8 cellular contexts compared by ENCODE assay signal in the genomic region with DNA sequence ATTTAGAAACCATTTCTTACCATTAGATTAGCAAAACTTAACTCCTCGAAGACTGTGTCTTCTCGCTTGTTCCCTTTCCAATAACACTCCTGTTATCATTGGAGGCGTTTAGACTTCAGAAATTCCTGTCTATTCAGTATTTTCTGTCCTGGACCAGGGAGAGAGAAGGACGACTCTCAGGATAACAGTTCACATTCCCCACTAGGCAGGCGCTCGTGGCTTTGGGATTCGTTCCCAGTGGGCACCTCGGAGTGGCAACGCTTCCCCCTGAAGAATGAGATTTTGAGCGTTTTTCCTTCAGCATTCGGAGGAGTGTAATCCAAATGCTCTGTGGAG. TPM values are rescaled to one million over a fixed set of nuclear protein-coding genes. Genes with fewer than 3 reads are reported as not detected.
DNase-seq lines count a peak whose midpoint lies in the region; TF ChIP-seq lines count a peak whose summit lies in the region.

No MANE protein-coding gene starts in this region.

- H3K27ac Mint-ChIP-seq in activated T-helper 1 cell treated with anti-CD3 and anti-CD28 coated beads, Interleukin-12 subunit alpha, Interleukin-12 subunit beta, Interleukin-2, Interleukin-4 antibody, amounts not matched to agents 30 ng/mL and 10 ng/mL and 1 ng/mL, durations not matched to agents 14 hours and 24 hours and 36 hours, result peak overlapping the region; percentile 88

- peak overlapping the region; percentile 36 for H3K27ac ChIP-seq in layer of hippocampus (ENCODE audit: low read depth, low read length)
- peak overlapping the region; percentile 59 to 82 for H3K27ac ChIP-seq in tibial artery

- peaks cover 30% of the 10 kb centered on the region for H3K4me1 Mint-ChIP-seq in activated T-helper 1 cell treated with anti-CD3 and anti-CD28 coated beads, Interleukin-12 subunit alpha, Interleukin-12 subunit beta, Interleukin-2, Interleukin-4 antibody, amounts not matched to agents 30 ng/mL and 10 ng/mL and 1 ng/mL, durations not matched to agents 14 hours and 24 hours and 36 hours (ENCODE audit: low read depth)

- peaks cover 29% of the 10 kb centered on the region for H3K36me3 Mint-ChIP-seq in activated T-helper 1 cell treated with anti-CD3 and anti-CD28 coated beads, Interleukin-12 subunit alpha, Interleukin-12 subunit beta, Interleukin-2, Interleukin-4 antibody, amounts not matched to agents 30 ng/mL and 10 ng/mL and 1 ng/mL, durations not matched to agents 14 hours and 24 hours and 36 hours (ENCODE audit: low read depth)

- no peaks in the 10 kb centered on the region for H3K27me3 Mint-ChIP-seq in activated T-helper 1 cell treated with anti-CD3 and anti-CD28 coated beads, Interleukin-12 subunit alpha, Interleukin-12 subunit beta, Interleukin-2, Interleukin-4 antibody, amounts not matched to agents 30 ng/mL and 10 ng/mL and 1 ng/mL, durations not matched to agents 14 hours and 24 hours and 36 hours (ENCODE audit: insufficient read depth)

- TF ChIP-seq CTCF in AG09309 (IDR thresholded peaks at IDR 0.05; ENCODE audit: control insufficient read depth, insufficient read depth, low read depth, low read length, missing control alignments) (no peak), tibial artery (IDR thresholded peaks at IDR 0.05) (no peak)

- peaks cover 0 to 42% (median 42%) of the 10 kb centered on the region in 3 donors for H3K9me3 ChIP-seq in tibial artery

- peak overlapping the region; percentile 100 for H3K4me3 Mint-ChIP-seq in activated T-helper 1 cell treated with anti-CD3 and anti-CD28 coated beads, Interleukin-12 subunit alpha, Interleukin-12 subunit beta, Interleukin-2, Interleukin-4 antibody, amounts not matched to agents 30 ng/mL and 10 ng/mL and 1 ng/mL, durations not matched to agents 14 hours and 24 hours and 36 hours

- H3K36me3 ChIP-seq in H7 (replicated peaks; ENCODE audit: control insufficient read depth, insufficient read depth, low read length) (peaks cover 4% of the 10 kb centered on the region), tibial artery (peaks cover 30 to 38% (median 38%) of the 10 kb centered on the region in 3 donors)

- H3K9me3 Mint-ChIP-seq in activated T-helper 1 cell treated with anti-CD3 and anti-CD28 coated beads, Interleukin-12 subunit alpha, Interleukin-12 subunit beta, Interleukin-2, Interleukin-4 antibody, amounts not matched to agents 30 ng/mL and 10 ng/mL and 1 ng/mL, durations not matched to agents 14 hours and 24 hours and 36 hours, result peaks cover 33% of the 10 kb centered on the region

- intact Hi-C loops in activated T-helper 1 cell treated with anti-CD3 and anti-CD28 coated beads, Interleukin-12 subunit alpha, Interleukin-12 subunit beta, Interleukin-2, Interleukin-4 antibody, amounts not matched to agents 30 ng/mL and 10 ng/mL and 1 ng/mL, durations not matched to agents 14 hours and 24 hours and 36 hours (cut with micrococcal nuclease), result loop anchor here (1.0 to 5.0 kb wide), 11 partner anchors 18 to 388 kb away; a partner anchor contains a TSS
- intact Hi-C loops in tibial artery (cut with DNase I; ENCODE audit: low total_unique reads), result loop anchor here (10.0 kb wide), 1 partner anchor 52 kb away; a partner anchor contains a TSS

- peaks cover 0 to 20% (median 10%) of the 10 kb centered on the region in 4 donors for H3K4me1 ChIP-seq in tibial artery

- H3K4me3 ChIP-seq in AG09309 (ENCODE audit: control insufficient read depth, low read depth, low read length) (peak overlapping the region; percentile 94), H7 (ENCODE audit: insufficient read depth, low read depth, low read length) (peak overlapping the region; percentile 65), tibial artery (peak overlapping the region; percentile 66 to 83)

- H3K27me3 ChIP-seq in H7 (ENCODE audit: control insufficient read depth, insufficient read depth, low read length) (no peaks in the 10 kb centered on the region), layer of hippocampus (ENCODE audit: control insufficient read depth, insufficient read depth, low read length) (no peaks in the 10 kb centered on the region), tibial artery (no peaks in the 10 kb centered on the region)

- DNase-seq in AG09309 (ENCODE audit: low read depth) (no peak), H7 (no peak), tibial artery (no peak), foreskin melanocyte (no peak), NCI-H748 treated with DMSO at 0.1 percent for 48 hours (lab: John Stamatoyannopoulos, UW) (no peak), cortex of kidney (lab: John Stamatoyannopoulos, UW) (no peak)
- DNase-seq in activated T-helper 1 cell treated with anti-CD3 and anti-CD28 coated beads, Interleukin-12 subunit alpha, Interleukin-12 subunit beta, Interleukin-2, Interleukin-4 antibody, amounts not matched to agents 30 ng/mL and 10 ng/mL and 1 ng/mL, durations not matched to agents 14 hours and 24 hours and 36 hours (ENCODE audit: low spot score), result no peak

RNA-seq across cellular contexts. Expression of a gene that starts 0.4 kb away (rescaled TPM):
- total RNA-seq in H7 (2014; rRNA removed; shearing (Covaris generic)), result 2.4 and 3.8 TPM in 2 replicates
- total RNA-seq in activated T-helper 1 cell treated with anti-CD3 and anti-CD28 coated beads, Interleukin-12 subunit alpha, Interleukin-12 subunit beta, Interleukin-2, Interleukin-4 antibody, amounts not matched to agents 30 ng/mL and 10 ng/mL and 1 ng/mL, durations not matched to agents 14 hours and 24 hours and 36 hours, result 3.8 and 5.0 TPM in 2 replicates

RNA-seq across cellular contexts. Expression of a gene that starts 18.6 kb away (rescaled TPM):
- total RNA-seq in H7 (2014; rRNA removed; shearing (Covaris generic)), result 9.6 and 14.0 TPM in 2 replicates
- total RNA-seq in activated T-helper 1 cell treated with anti-CD3 and anti-CD28 coated beads, Interleukin-12 subunit alpha, Interleukin-12 subunit beta, Interleukin-2, Interleukin-4 antibody, amounts not matched to agents 30 ng/mL and 10 ng/mL and 1 ng/mL, durations not matched to agents 14 hours and 24 hours and 36 hours, result 18.8 and 20.4 TPM in 2 replicates

RNA-seq across cellular contexts. Expression of a gene that starts 28.6 kb away (rescaled TPM):
- 3.5 and 5.5 TPM in 2 replicates for total RNA-seq in H7 (2014; rRNA removed; shearing (Covaris generic))
- total RNA-seq in activated T-helper 1 cell treated with anti-CD3 and anti-CD28 coated beads, Interleukin-12 subunit alpha, Interleukin-12 subunit beta, Interleukin-2, Interleukin-4 antibody, amounts not matched to agents 30 ng/mL and 10 ng/mL and 1 ng/mL, durations not matched to agents 14 hours and 24 hours and 36 hours, result 8.4 and 10.3 TPM in 2 replicates

RNA-seq across cellular contexts. Expression of a gene that starts 40.8 kb away (rescaled TPM):
- 1.3 and 2.0 TPM in 2 replicates for total RNA-seq in H7 (2014; rRNA removed; shearing (Covaris generic))
- total RNA-seq in activated T-helper 1 cell treated with anti-CD3 and anti-CD28 coated beads, Interleukin-12 subunit alpha, Interleukin-12 subunit beta, Interleukin-2, Interleukin-4 antibody, amounts not matched to agents 30 ng/mL and 10 ng/mL and 1 ng/mL, durations not matched to agents 14 hours and 24 hours and 36 hours, result 1.3 and 1.4 TPM in 2 replicates

RNA-seq across cellular contexts. Expression of a gene that starts 52.1 kb away (rescaled TPM):
- 8.9 and 12.0 TPM in 2 replicates for total RNA-seq in H7 (2014; rRNA removed; shearing (Covaris generic))
- 10.5 and 11.6 TPM in 2 replicates for total RNA-seq in activated T-helper 1 cell treated with anti-CD3 and anti-CD28 coated beads, Interleukin-12 subunit alpha, Interleukin-12 subunit beta, Interleukin-2, Interleukin-4 antibody, amounts not matched to agents 30 ng/mL and 10 ng/mL and 1 ng/mL, durations not matched to agents 14 hours and 24 hours and 36 hours
